ENCODE assay signal across 12 cellular contexts in genomic region chr12:122208073-122208820, GRCh38. TPM values are rescaled to one million over a fixed set of nuclear protein-coding genes. Genes with fewer than 3 reads are reported as not detected.
DNase-seq lines count a peak whose midpoint lies in the region; ATAC-seq and TF ChIP-seq lines count a peak whose summit lies in the region.
"Had no signal": no experiment of that assay in that cellular context is flagged by ENCODE, and none has a peak within 500 bp of the region (broad histone marks: within the 10 kb centered on the region; RNA-seq: fewer than 3 reads in every experiment).

No MANE protein-coding gene starts in this region.

- DNase-seq in A673 (ENCODE audit: low spot score) (no peak), D341Med (ENCODE audit: low spot score) (peak; percentile 22), T-helper 17 cell (no peak), glutamatergic neuron (no peak), amniotic stem cell (lab: John Stamatoyannopoulos, UW) (no peak), GF-D8 (lab: John Stamatoyannopoulos, UW) (no peak), mesenteric fat pad (ENCODE audit: low spot score) (no peak)
- DNase-seq: CD8-positive, alpha-beta memory T cell; NCI-H187 treated with DMSO at 0.1 percent for 48 hours; NCI-H446 treated with DMSO at 0.1 percent for 48 hours; SIG-M5 had no signal

- ATAC-seq in T-helper 17 cell: no peak

- no peak overlapping the region for H3K27ac ChIP-seq in A673 (ENCODE audit: low read depth, low read length, poor library complexity, severe bottlenecking)

- CTCF ChIA-PET in A673 (lab: Charles Lee): no interaction called here

- POLR2A ChIA-PET in A673 (lab: Charles Lee; ENCODE audit: low non-redundant PET): interaction anchor here (0.6 kb wide), 1 partner anchor 287 kb away, joined by 5 read pairs; no protein-coding TSS in a partner anchor

- H3K4me3 Mint-ChIP-seq in T-helper 17 cell: peak overlapping the region; percentile 41
- H3K4me3 Mint-ChIP-seq in glutamatergic neuron (ENCODE audit: unreplicated experiment): no peak overlapping the region

- H3K9me3 Mint-ChIP-seq in glutamatergic neuron (ENCODE audit: unreplicated experiment): peaks cover 8% of the 10 kb centered on the region
- H3K9me3 Mint-ChIP-seq: CD8-positive, alpha-beta memory T cell had no signal

- H3K4me3 ChIP-seq in A673 (ENCODE audit: low read depth, low read length, poor library complexity, severe bottlenecking): no peak overlapping the region

- intact Hi-C loops in A673 (cut with micrococcal nuclease; ENCODE audit: unreplicated experiment): no loop called here

- peaks cover 8% of the 10 kb centered on the region for H3K4me1 ChIP-seq in A673 (ENCODE audit: insufficient read depth, low read length, poor library complexity, severe bottlenecking)

- peaks cover 38% of the 10 kb centered on the region for H3K36me3 ChIP-seq in A673 (ENCODE audit: insufficient read depth, low read length, poor library complexity, severe bottlenecking)

- peak overlapping the region; percentile 86 for H3K27ac Mint-ChIP-seq in T-helper 17 cell
- H3K27ac Mint-ChIP-seq in glutamatergic neuron (ENCODE audit: unreplicated experiment): peak overlapping the region; percentile 37

- H3K4me1 Mint-ChIP-seq in T-helper 17 cell (peaks cover 14% of the 10 kb centered on the region), glutamatergic neuron (ENCODE audit: low read depth, unreplicated experiment) (peaks cover 2% of the 10 kb centered on the region)

- peaks cover 15% of the 10 kb centered on the region for H3K27me3 ChIP-seq in A673 (replicated peaks; ENCODE audit: insufficient read depth, low read depth, low read length, poor library complexity)

- BruUV-seq in A673 (replicated peaks; lab: Mats Ljungman, UMichigan): TSS peak; percentile 49

- H3K36me3 Mint-ChIP-seq in T-helper 17 cell (ENCODE audit: low read depth): peaks cover 3% of the 10 kb centered on the region
- peaks cover 11% of the 10 kb centered on the region for H3K36me3 Mint-ChIP-seq in glutamatergic neuron (ENCODE audit: unreplicated experiment)

- H3K9me3 ChIP-seq in A673 (ENCODE audit: low read depth, low read length, poor library complexity, severe bottlenecking) (no peaks in the 10 kb centered on the region), T-helper 17 cell (ENCODE audit: control insufficient read depth, low read length, poor library complexity, severe bottlenecking) (no peaks in the 10 kb centered on the region)

- no peak for TF ChIP-seq CTCF in A673 (conservative IDR thresholded peaks at IDR 0.05; ENCODE audit: low read depth, low read length)
- no peak for TF ChIP-seq CTCF in glutamatergic neuron (IDR thresholded peaks at IDR 0.05; ENCODE audit: partially characterized antibody, unreplicated experiment)

- peaks cover 6% of the 10 kb centered on the region for H3K27me3 Mint-ChIP-seq in T-helper 17 cell
- H3K27me3 Mint-ChIP-seq in glutamatergic neuron (ENCODE audit: unreplicated experiment): peaks cover 11% of the 10 kb centered on the region
- H3K27me3 Mint-ChIP-seq: CD8-positive, alpha-beta memory T cell had no signal

RNA-seq across cellular contexts. Expression of gene B3GNT4, which starts 4.7 kb away (rescaled TPM):
- 0.15 and 0.22 TPM in 2 replicates for total RNA-seq in A673 (2021)
- not detected for total RNA-seq in T-helper 17 cell
- 1.8 TPM for total RNA-seq in glutamatergic neuron (ENCODE audit: unreplicated experiment)
- not detected for total RNA-seq in mesenteric fat pad

RNA-seq across cellular contexts. Expression of gene DIABLO, which starts 17.6 kb away (rescaled TPM):
- 72.0 and 72.2 TPM in 2 replicates for total RNA-seq in A673 (2021)
- total RNA-seq in T-helper 17 cell: 10 to 100 TPM; 80.9 to 95.8 TPM
- 68.7 TPM for total RNA-seq in glutamatergic neuron (ENCODE audit: unreplicated experiment)
- total RNA-seq in mesenteric fat pad: 29.8 TPM

RNA-seq across cellular contexts. Expression of gene LRRC43, which starts 25.3 kb away (rescaled TPM):
- 0.24 TPM in 1 of 2 replicates, not detected in the other for total RNA-seq in A673 (2021)
- total RNA-seq in T-helper 17 cell: not detected
- total RNA-seq in glutamatergic neuron (ENCODE audit: unreplicated experiment): 4.3 TPM
- 1.1 TPM for total RNA-seq in mesenteric fat pad
- total RNA-seq: H4 had no signal

RNA-seq across cellular contexts. Expression of gene IL31, which starts 34.2 kb away (rescaled TPM):
- total RNA-seq in A673 (2021) (not detected in 2 replicates), T-helper 17 cell (not detected), glutamatergic neuron (ENCODE audit: unreplicated experiment) (not detected), mesenteric fat pad (not detected)
- total RNA-seq: H4 had no signal

RNA-seq across cellular contexts. Expression of gene VPS33A, which starts 58.0 kb away (rescaled TPM):
- total RNA-seq in A673 (2021): 34.3 and 35.3 TPM in 2 replicates
- 10 to 100 TPM; 18.9 to 19.2 TPM for total RNA-seq in T-helper 17 cell
- total RNA-seq in glutamatergic neuron (ENCODE audit: unreplicated experiment): 49.2 TPM
- total RNA-seq in mesenteric fat pad: 15.2 TPM
